In the genomic region with DNA sequence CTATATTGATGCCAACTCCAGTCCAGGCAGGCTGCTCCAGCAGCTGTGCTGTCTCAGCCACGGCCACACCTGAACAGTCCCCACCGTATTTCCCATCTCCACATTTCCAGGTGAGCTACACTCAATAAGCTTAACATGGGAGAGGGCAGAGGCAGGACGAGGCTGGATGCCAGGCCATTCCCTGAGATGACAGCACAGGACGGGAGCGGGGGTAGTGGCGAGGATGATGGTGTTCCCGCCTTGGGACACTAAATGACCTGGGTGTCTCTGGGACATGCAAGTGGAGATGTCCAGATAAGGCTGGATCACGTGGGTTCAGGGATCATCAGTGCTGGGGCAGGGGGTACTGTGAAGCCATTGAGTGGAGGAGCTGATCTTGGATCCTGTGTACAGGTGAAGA, we compare ENCODE assay signal across 1 cellular context.
TF ChIP-seq lines count a peak whose summit lies in the region.

No MANE protein-coding gene starts in this region.

TF ChIP-seq in SK-N-SH treated with all-trans-retinoic acid at 6 μM for 48 hours, 23 proteins besides CTCF, POLR2A, EP300 and RAD21 (continued from another document):
- TF ChIP-seq GLIS3 (CRISPR knock-in tag; IDR thresholded peaks at IDR 0.05) (no peak), CSDC2 (CRISPR knock-in tag; IDR thresholded peaks at IDR 0.05) (no peak), OSR1 (CRISPR knock-in tag; IDR thresholded peaks at IDR 0.05) (no peak), PPARA (CRISPR knock-in tag; IDR thresholded peaks at IDR 0.05; ENCODE audit: borderline replicate concordance) (no peak)
TF ChIP-seq in SK-N-SH treated with all-trans-retinoic acid at 6 μM for 48 hours: peak in this region for 0.
